21 cellular contexts compared by ENCODE assay signal in the genomic region with DNA sequence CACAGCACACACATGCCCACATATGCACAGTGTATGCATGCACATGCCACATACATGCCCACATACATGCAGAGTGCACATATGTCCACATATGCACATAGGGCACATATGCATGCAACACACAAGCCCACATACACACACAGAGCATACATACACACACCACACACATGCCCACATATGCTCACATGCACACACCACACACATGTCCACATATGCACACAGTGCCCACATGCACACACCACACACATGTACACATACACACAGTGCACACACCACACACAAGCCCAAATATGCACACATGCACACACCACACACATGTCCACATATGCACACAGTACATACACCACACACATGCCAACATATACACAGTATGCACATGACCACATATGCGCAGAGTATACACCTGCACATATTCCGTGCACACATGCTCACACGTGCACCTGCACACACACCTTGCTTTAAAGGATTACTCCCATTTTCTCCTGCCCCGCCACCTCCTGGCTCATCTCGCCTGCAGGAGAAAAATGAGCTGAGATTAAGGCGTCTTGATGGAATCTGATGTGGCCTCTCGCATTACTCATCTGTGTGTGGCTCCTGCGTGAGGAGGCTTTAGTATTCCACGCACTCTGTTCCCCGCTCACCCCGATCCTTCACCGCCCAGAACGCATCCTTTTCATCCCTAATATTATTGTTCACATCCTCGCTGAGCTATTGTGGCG.
DNase-seq lines count a peak whose midpoint lies in the region; ATAC-seq, FAIRE-seq and TF ChIP-seq lines count a peak whose summit lies in the region.
"Had no signal": no experiment of that assay in that cellular context is flagged by ENCODE, and none has a peak within 500 bp of the region (broad histone marks: within the 10 kb centered on the region; RNA-seq: fewer than 3 reads in every experiment).

No MANE protein-coding gene starts in this region.

- no peaks in the 10 kb centered on the region for H4K20me1 ChIP-seq in GM23338 (replicated peaks; ENCODE audit: insufficient read depth)

- H3F3A ChIP-seq in GM23338 (replicated peaks; ENCODE audit: low read depth): peaks cover 9% of the 10 kb centered on the region

- H3K14ac ChIP-seq in mesenchymal stem cell (ENCODE audit: low read length in 2 of 2): no peak overlapping the region

- H4K8ac ChIP-seq in mesenchymal stem cell (ENCODE audit: low read length): no peak overlapping the region

- peaks cover 8% of the 10 kb centered on the region; the same call in 2 of the 3 replicates for H3K4me1 Mint-ChIP-seq in GM23338
- no peaks in the 10 kb centered on the region for H3K4me1 Mint-ChIP-seq in progenitor cell of endocrine pancreas (ENCODE audit: low read depth)
- H3K4me1 Mint-ChIP-seq: CD8-positive, alpha-beta memory T cell had no signal

- H3K27me3 ChIP-seq in GM23338 (ENCODE audit: insufficient read depth) (no peaks in the 10 kb centered on the region), WERI-Rb-1 (ENCODE audit: insufficient read depth, low read depth, severe bottlenecking) (no peaks in the 10 kb centered on the region), pancreas (no peaks in the 10 kb centered on the region), mesenchymal stem cell (ENCODE audit: control insufficient read depth in 1 of 2, insufficient read depth in 1 of 2, low read length in 2 of 2) (peaks cover 0 to 49% of the 10 kb centered on the region in 2 experiments)

- H2AFZ ChIP-seq in GM23338: 0 out of 2 replicates have a peak overlapping the region, but pooled peaks have one; percentile 52
- no peak overlapping the region for H2AFZ ChIP-seq in mesenchymal stem cell (ENCODE audit: low read depth, low read length)

- no peak overlapping the region for H3K18ac ChIP-seq in mesenchymal stem cell (ENCODE audit: low read depth in 1 of 2, low read length in 2 of 2)

- no peaks in the 10 kb centered on the region for H3K9me3 ChIP-seq in WERI-Rb-1 (ENCODE audit: severe bottlenecking)
- H3K9me3 ChIP-seq in pancreas: no peaks in the 10 kb centered on the region
- H3K9me3 ChIP-seq in mesenchymal stem cell (ENCODE audit: control insufficient read depth, low read length): no peaks in the 10 kb centered on the region
- H3K9me3 ChIP-seq: SJCRH30 had no signal

- 89 to 91% methylated on average over 15 of the region's 15 CpGs for WGBS in pancreas, 2 donors
- 86% methylated on average over 15 of the region's 15 CpGs for WGBS in mesenchymal stem cell

- no peak overlapping the region for H2AK5ac ChIP-seq in mesenchymal stem cell (ENCODE audit: low read length, severe bottlenecking)

- H4K91ac ChIP-seq in mesenchymal stem cell (ENCODE audit: low read length): no peak overlapping the region

- H2BK15ac ChIP-seq in mesenchymal stem cell (ENCODE audit: low read depth, poor library complexity, severe bottlenecking): no peak overlapping the region

- H3K27me3 Mint-ChIP-seq in GM23338 (ENCODE audit: insufficient read depth, low read depth, poor library complexity) (peaks cover 12% of the 10 kb centered on the region), progenitor cell of endocrine pancreas (peaks cover 52% of the 10 kb centered on the region)

- no peak for ATAC-seq in GM23338
- no peak for ATAC-seq in pancreas
- ATAC-seq: Panc1 had no signal

- H3K9me3 Mint-ChIP-seq in GM23338: no peaks in the 10 kb centered on the region
- no peaks in the 10 kb centered on the region for H3K9me3 Mint-ChIP-seq in progenitor cell of endocrine pancreas (ENCODE audit: low read depth)

- no peak overlapping the region; the same call in 1 of the 2 replicates for H3K27ac Mint-ChIP-seq in GM23338
- H3K27ac Mint-ChIP-seq in progenitor cell of endocrine pancreas: peak overlapping the region; percentile 70

- H3K36me3 ChIP-seq in GM23338 (ENCODE audit: insufficient read depth) (no peaks in the 10 kb centered on the region), WERI-Rb-1 (no peaks in the 10 kb centered on the region), pancreas (no peaks in the 10 kb centered on the region), mesenchymal stem cell (ENCODE audit: control insufficient read depth in 1 of 2, insufficient read depth in 2 of 2, low read depth in 1 of 2, low read length in 2 of 2) (no peaks in the 10 kb centered on the region)
- H3K36me3 ChIP-seq: SJCRH30 had no signal

- no peak overlapping the region for H3K4me3 ChIP-seq in GM23338
- H3K4me3 ChIP-seq in WERI-Rb-1 (ENCODE audit: low read depth, low read length): no peak overlapping the region
- H3K4me3 ChIP-seq in pancreas: no peak overlapping the region
- H3K4me3 ChIP-seq in mesenchymal stem cell (ENCODE audit: insufficient read depth in 1 of 2, low read depth in 1 of 2, low read length in 2 of 2): no peak overlapping the region
- H3K4me3 ChIP-seq: SJCRH30 had no signal

- H2BK120ac ChIP-seq in mesenchymal stem cell (ENCODE audit: low read depth, low read length): no peak overlapping the region

- H3K9me2 ChIP-seq in GM23338 (ENCODE audit: insufficient read depth): no peaks in the 10 kb centered on the region

- H3K4me2 ChIP-seq in GM23338: no peak overlapping the region
- no peak overlapping the region for H3K4me2 ChIP-seq in mesenchymal stem cell (ENCODE audit: low read length, poor library complexity, severe bottlenecking)

- no peaks in the 10 kb centered on the region for H3K79me1 ChIP-seq in mesenchymal stem cell (replicated peaks; ENCODE audit: low read length, poor library complexity, severe bottlenecking)

- H3K27ac ChIP-seq in GM23338 (ENCODE audit: low read depth) (no peak overlapping the region), WERI-Rb-1 (peak overlapping the region; percentile 55), pancreas (no peak overlapping the region), mesenchymal stem cell (ENCODE audit: low read length, poor library complexity, severe bottlenecking) (no peak overlapping the region)
- H3K27ac ChIP-seq: SJCRH30 had no signal

- H3K4me3 Mint-ChIP-seq in GM23338 (no peak overlapping the region), progenitor cell of endocrine pancreas (ENCODE audit: low read depth) (no peak overlapping the region)
- H3K4me3 Mint-ChIP-seq: CD8-positive, alpha-beta memory T cell had no signal

- FAIRE-seq in pancreas (lab: Jason Lieb, UNC): no peak
- FAIRE-seq: D721Med, GM12892 had no signal

- no peak overlapping the region for H3K23ac ChIP-seq in mesenchymal stem cell (ENCODE audit: low read length in 2 of 2)

- H3K36me3 Mint-ChIP-seq in GM23338 (ENCODE audit: low read depth): no peaks in the 10 kb centered on the region
- no peaks in the 10 kb centered on the region for H3K36me3 Mint-ChIP-seq in progenitor cell of endocrine pancreas (ENCODE audit: insufficient read depth)
- H3K36me3 Mint-ChIP-seq: CD8-positive, alpha-beta memory T cell had no signal

- TF ChIP-seq CTCF in GM23338 (conservative IDR thresholded peaks at IDR 0.05; ENCODE audit: low read depth in 2 of 2) (no peak), WERI-Rb-1 (IDR thresholded peaks at IDR 0.05; ENCODE audit: low read depth, low read length) (peak; percentile 17; the same call in 1 of the 2 replicates), progenitor cell of endocrine pancreas (IDR thresholded peaks at IDR 0.05; ENCODE audit: unreplicated experiment) (no peak), pancreas (IDR thresholded peaks at IDR 0.05) (no peak)

- no peaks in the 10 kb centered on the region for H3K4me1 ChIP-seq in GM23338 (ENCODE audit: insufficient read depth)
- H3K4me1 ChIP-seq in pancreas: peaks cover 0 to 4% (median under 1%) of the 10 kb centered on the region in 3 donors
- H3K4me1 ChIP-seq in mesenchymal stem cell (ENCODE audit: control insufficient read depth, insufficient read depth, low read depth, low read length): no peaks in the 10 kb centered on the region
- H3K4me1 ChIP-seq: SJCRH30 had no signal

- intact Hi-C loops in head of caudate nucleus (cut with DNase I): no loop called here
- intact Hi-C loops in pancreas (cut with DNase I): no loop called here

- H2BK5ac ChIP-seq in mesenchymal stem cell (ENCODE audit: low read depth, low read length, poor library complexity, severe bottlenecking): no peak overlapping the region

- no peaks in the 10 kb centered on the region for H3K79me2 ChIP-seq in GM23338 (replicated peaks; ENCODE audit: insufficient read depth)

- DNase-seq in GM23338 (ENCODE audit: low spot score): no peak
- peak; percentile 62 for DNase-seq in WERI-Rb-1
- DNase-seq in head of caudate nucleus: peak in 40 of 42 donors; percentile 20 to 85 (median 58)
- no peak for DNase-seq in progenitor cell of endocrine pancreas (ENCODE audit: low spot score, unreplicated experiment)
- no peak for DNase-seq in effector CD8-positive, alpha-beta T cell (lab: John Stamatoyannopoulos, UW)
- no peak for DNase-seq in pancreas
- no peak for DNase-seq in mesenchymal stem cell
- DNase-seq: C1 segment of cervical spinal cord; CD8-positive, alpha-beta memory T cell; H7; MM.1S; NCI-H1092; NCI-H146; NCI-H2081; NCI-H2171 treated with DMSO at 0.1 percent for 48 hours; NCI-H446; NCI-H526 treated with DMSO at 0.1 percent for 48 hours; SJCRH30 had no signal

- H3K4ac ChIP-seq in mesenchymal stem cell (ENCODE audit: low read depth in 1 of 2, low read length in 2 of 2): no peak overlapping the region

- no peak overlapping the region for H2BK12ac ChIP-seq in mesenchymal stem cell (ENCODE audit: low read length in 2 of 2)

- no peak overlapping the region for H3K9ac ChIP-seq in mesenchymal stem cell (ENCODE audit: low read length)

TF ChIP-seq in GM23338, 12 proteins besides CTCF, POLR2A, EP300 and RAD21 (continues in another document):
- TF ChIP-seq ZNF114 (CRISPR knock-in tag; IDR thresholded peaks at IDR 0.05) (no peak), JUNB (IDR thresholded peaks at IDR 0.05; ENCODE audit: unreplicated experiment) (no peak), CREB1 (CRISPR knock-in tag; IDR thresholded peaks at IDR 0.05; ENCODE audit: low read depth) (no peak), NANOG (IDR thresholded peaks at IDR 0.05; ENCODE audit: borderline replicate concordance) (no peak), ZNF331 (CRISPR knock-in tag; IDR thresholded peaks at IDR 0.05; ENCODE audit: low read depth) (no peak), EZH2phosphoT487 (IDR thresholded peaks at IDR 0.05; ENCODE audit: unreplicated experiment) (no peak), POLR2AphosphoS5 (IDR thresholded peaks at IDR 0.05; ENCODE audit: low read depth) (no peak), STAT1 (IDR thresholded peaks at IDR 0.05; ENCODE audit: unreplicated experiment) (no peak)
- TF ChIP-seq, protein P1, sequence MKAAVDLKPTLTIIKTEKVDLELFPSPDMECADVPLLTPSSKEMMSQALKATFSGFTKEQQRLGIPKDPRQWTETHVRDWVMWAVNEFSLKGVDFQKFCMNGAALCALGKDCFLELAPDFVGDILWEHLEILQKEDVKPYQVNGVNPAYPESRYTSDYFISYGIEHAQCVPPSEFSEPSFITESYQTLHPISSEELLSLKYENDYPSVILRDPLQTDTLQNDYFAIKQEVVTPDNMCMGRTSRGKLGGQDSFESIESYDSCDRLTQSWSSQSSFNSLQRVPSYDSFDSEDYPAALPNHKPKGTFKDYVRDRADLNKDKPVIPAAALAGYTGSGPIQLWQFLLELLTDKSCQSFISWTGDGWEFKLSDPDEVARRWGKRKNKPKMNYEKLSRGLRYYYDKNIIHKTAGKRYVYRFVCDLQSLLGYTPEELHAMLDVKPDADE (IDR thresholded peaks at IDR 0.05): no peak

Comparison
In these comparisons a context has a peak if more than half of its experiments do, and no peak if none do; other contexts are left out.
1. DNase-seq: peak in WERI-Rb-1 (single experiment) and head of caudate nucleus (40 of 42); none in GM23338 (single experiment), progenitor cell of endocrine pancreas (single experiment), effector CD8-positive, alpha-beta T cell (single experiment), pancreas (0 of 6) and mesenchymal stem cell (single experiment).